8 cellular contexts compared by ENCODE assay signal in genomic region chr15:100873029-100873677, GRCh38. TPM values are rescaled to one million over a fixed set of nuclear protein-coding genes. Genes with fewer than 3 reads are reported as not detected.
DNase-seq lines count a peak whose midpoint lies in the region; ATAC-seq, FAIRE-seq and TF ChIP-seq lines count a peak whose summit lies in the region.

No MANE protein-coding gene starts in this region.

- no peak overlapping the region for H3K9ac ChIP-seq in H1 (replicated peaks in 1 of 4; ENCODE audit: extremely low read depth in 1 of 4, low read depth in 3 of 4, low read length in 3 of 4)
- H3K9ac ChIP-seq in mesenchymal stem cell (ENCODE audit: low read length), result no peak overlapping the region

- 0 out of 2 replicates have a peak overlapping the region, but pooled peaks have one; percentile 65 for H2AFZ ChIP-seq in H1 (ENCODE audit: low read length)
- H2AFZ ChIP-seq in mesenchymal stem cell (ENCODE audit: low read depth, low read length), result no peak overlapping the region

- H4K5ac ChIP-seq in H1 (ENCODE audit: insufficient read length, low read depth, low read length), result no peak overlapping the region

- H3K4ac ChIP-seq in H1 (replicated peaks; ENCODE audit: insufficient read length, low read depth, low read length) (no peak overlapping the region), mesenchymal stem cell (ENCODE audit: low read depth in 1 of 2, low read length in 2 of 2) (no peak overlapping the region)

- H3K27ac ChIP-seq in WERI-Rb-1 (no peak overlapping the region), H1 (ENCODE audit: low read depth, low read length) (no peak overlapping the region), mesenchymal stem cell (ENCODE audit: low read length, poor library complexity, severe bottlenecking) (no peak overlapping the region), thoracic aorta (no peak overlapping the region)

- H3K23me2 ChIP-seq in H1 (ENCODE audit: low read depth, low read length), result no peaks in the 10 kb centered on the region

- H3K36me3 ChIP-seq in WERI-Rb-1 (no peaks in the 10 kb centered on the region), H1 (ENCODE audit: control insufficient read depth in 2 of 4, insufficient read depth in 4 of 4, low read length in 3 of 4) (no peaks in the 10 kb centered on the region), mesenchymal stem cell (ENCODE audit: control insufficient read depth in 1 of 2, insufficient read depth in 2 of 2, low read depth in 1 of 2, low read length in 2 of 2) (no peaks in the 10 kb centered on the region), thoracic aorta (no peaks in the 10 kb centered on the region)

- H3K4me2 ChIP-seq in H1 (ENCODE audit: insufficient read depth in 1 of 2, low read depth in 2 of 2, low read length in 2 of 2) (no peak overlapping the region), mesenchymal stem cell (ENCODE audit: low read length, poor library complexity, severe bottlenecking) (no peak overlapping the region)

- H3K56ac ChIP-seq in H1 (replicated peaks; ENCODE audit: insufficient read length, low read depth, low read length), result no peak overlapping the region

- TF ChIP-seq CTCF in WERI-Rb-1 (IDR thresholded peaks at IDR 0.05; ENCODE audit: low read depth, low read length) (peak; percentile 75), H1 (IDR thresholded peaks at IDR 0.05; ENCODE audit: control extremely low read depth in 1 of 3, insufficient read depth in 1 of 3, low read depth in 1 of 3, low read length in 3 of 3) (peak in 2 of 3 experiments; percentile 80 to 88; a peak in 3 of 4 replicates), thoracic aorta (IDR thresholded peaks at IDR 0.05) (peak; percentile 88)

- no peak overlapping the region for H2BK15ac ChIP-seq in H1 (ENCODE audit: low read length)
- H2BK15ac ChIP-seq in mesenchymal stem cell (ENCODE audit: low read depth, poor library complexity, severe bottlenecking), result no peak overlapping the region

- no peak for TF ChIP-seq POLR2A in H1 (IDR thresholded peaks at IDR 0.05; ENCODE audit: control extremely low read depth in 1 of 2, low read depth in 2 of 2, low read length in 2 of 2)

- no peak overlapping the region for H3K18ac ChIP-seq in H1 (ENCODE audit: extremely low read depth, low read length)
- no peak overlapping the region for H3K18ac ChIP-seq in mesenchymal stem cell (ENCODE audit: low read depth in 1 of 2, low read length in 2 of 2)

- peak; percentile 87 for FAIRE-seq in H1 (lab: Jason Lieb, UNC)

- H2BK12ac ChIP-seq in H1 (ENCODE audit: low read depth, low read length) (no peak overlapping the region), mesenchymal stem cell (ENCODE audit: low read length in 2 of 2) (no peak overlapping the region)

- no peak overlapping the region for H2BK120ac ChIP-seq in H1 (replicated peaks; ENCODE audit: low read depth, low read length)
- no peak overlapping the region for H2BK120ac ChIP-seq in mesenchymal stem cell (ENCODE audit: low read depth, low read length)

- H3K79me2 ChIP-seq in H1 (ENCODE audit: control insufficient read depth in 1 of 2, insufficient read depth in 2 of 2, low read length in 2 of 2), result no peaks in the 10 kb centered on the region

- POLR2A ChIA-PET in H1 (lab: Charles Lee; ENCODE audit: partially characterized antibody), result interaction anchor here (0.6 kb wide), 1 partner anchor 121 kb away, joined by 3 read pairs; no protein-coding TSS in a partner anchor

- H2BK5ac ChIP-seq in H1 (ENCODE audit: low read depth, low read length) (no peak overlapping the region), mesenchymal stem cell (ENCODE audit: low read depth, low read length, poor library complexity, severe bottlenecking) (no peak overlapping the region)

- no peak overlapping the region for H2AK5ac ChIP-seq in H1 (ENCODE audit: low read depth, low read length)
- H2AK5ac ChIP-seq in mesenchymal stem cell (ENCODE audit: low read length, severe bottlenecking), result no peak overlapping the region

- no peak overlapping the region for H4K8ac ChIP-seq in H1 (ENCODE audit: extremely low read depth, insufficient read depth, low read length)
- H4K8ac ChIP-seq in mesenchymal stem cell (ENCODE audit: low read length), result no peak overlapping the region

- H3K14ac ChIP-seq in H1 (ENCODE audit: insufficient read length) (no peak overlapping the region), mesenchymal stem cell (ENCODE audit: low read length in 2 of 2) (no peak overlapping the region)

- no peaks in the 10 kb centered on the region for H4K20me1 ChIP-seq in H1 (replicated peaks in 1 of 2; ENCODE audit: control insufficient read depth in 1 of 2, insufficient read depth in 2 of 2, low read length in 2 of 2)

- TF ChIP-seq RAD21 in H1 (IDR thresholded peaks at IDR 0.05 in 1 of 2, conservative IDR thresholded peaks at IDR 0.05 in 1 of 2; ENCODE audit: low read depth in 2 of 2, low read length in 2 of 2), result peak; percentile 71 to 77

- no peak overlapping the region for H4K91ac ChIP-seq in H1 (replicated peaks; ENCODE audit: insufficient read length, low read length)
- no peak overlapping the region for H4K91ac ChIP-seq in mesenchymal stem cell (ENCODE audit: low read length)

- H3K79me1 ChIP-seq in H1 (ENCODE audit: low read depth, low read length) (no peaks in the 10 kb centered on the region; the same call in 1 of the 2 replicates), mesenchymal stem cell (replicated peaks; ENCODE audit: low read length, poor library complexity, severe bottlenecking) (no peaks in the 10 kb centered on the region)

- H3K9me3 ChIP-seq in WERI-Rb-1 (ENCODE audit: severe bottlenecking) (peaks cover 2% of the 10 kb centered on the region), H1 (ENCODE audit: insufficient read depth in 2 of 2, low read depth in 1 of 2, low read length in 1 of 2) (no peaks in the 10 kb centered on the region), mesenchymal stem cell (ENCODE audit: control insufficient read depth, low read length) (peaks cover 6% of the 10 kb centered on the region), thoracic aorta (no peaks in the 10 kb centered on the region)

- DNase-seq in NK-92 treated with Interleukin-12 subunit alpha and Interleukin-12 subunit beta, amount 100 ng/mL, for 24 hours (lab: John Stamatoyannopoulos, UW), result peak; percentile 33
- DNase-seq in NK-92 (lab: John Stamatoyannopoulos, UW; ENCODE audit: unreplicated experiment) (no peak), NCI-H2171 treated with DMSO at 0.1 percent for 48 hours (lab: John Stamatoyannopoulos, UW) (peak; percentile 69), WERI-Rb-1 (peak; percentile 76), H1 (ENCODE audit: low read depth in 1 of 2, low spot score in 2 of 2) (peak in 1 of 2 experiments; percentile 74), mesenchymal stem cell (peak; percentile 86), thoracic aorta (ENCODE audit: low spot score) (peak; percentile 28)

- no peaks in the 10 kb centered on the region for H3K27me3 ChIP-seq in WERI-Rb-1 (ENCODE audit: insufficient read depth, low read depth, severe bottlenecking)
- H3K27me3 ChIP-seq in H1 (replicated peaks in 1 of 4; ENCODE audit: control insufficient read depth in 3 of 4, extremely low read depth in 1 of 4, insufficient read depth in 3 of 4, low read length in 3 of 4), result peaks cover 0 to 11% (median 8%) of the 10 kb centered on the region in 4 experiments; a peak in 6 of 7 replicates
- peaks cover 0 to 53% of the 10 kb centered on the region in 2 experiments for H3K27me3 ChIP-seq in mesenchymal stem cell (ENCODE audit: control insufficient read depth in 1 of 2, insufficient read depth in 1 of 2, low read length in 2 of 2)
- no peaks in the 10 kb centered on the region for H3K27me3 ChIP-seq in thoracic aorta (replicated peaks; ENCODE audit: insufficient read depth)

- peaks cover 0 to 6% (median 3%) of the 10 kb centered on the region in 4 experiments; a peak in 2 of 7 replicates for H3K4me1 ChIP-seq in H1 (replicated peaks in 1 of 4; ENCODE audit: control insufficient read depth in 3 of 4, insufficient read depth in 4 of 4, low read length in 3 of 4)
- no peaks in the 10 kb centered on the region for H3K4me1 ChIP-seq in mesenchymal stem cell (ENCODE audit: control insufficient read depth, insufficient read depth, low read depth, low read length)
- H3K4me1 ChIP-seq in thoracic aorta (ENCODE audit: control insufficient read depth in 1 of 2, low read depth in 2 of 2), result no peaks in the 10 kb centered on the region

- 44% methylated on average over 2 of the region's 2 CpGs; no CpG with 5 or more reads in 1 of the 2 experiments for whole genome bisulfite sequencing in H1 (ENCODE audit: extremely low coverage in 1 of 2, insufficient coverage in 1 of 2, insufficient read length in 1 of 2, insufficient replicate concordance in 2 of 2, low coverage in 1 of 2, low lambda C conversion rate in 2 of 2, missing lambda C conversion rate in 1 of 2), 2 experiments
- 73% methylated on average over 1 of the region's 2 CpGs for WGBS in mesenchymal stem cell

- CTCF ChIA-PET in H1 (lab: Charles Lee; ENCODE audit: partially characterized antibody), result interaction anchor here (0.5 to 9.1 kb wide), 71 partner anchors 9 to 530 kb away, joined by 3 to 95 read pairs (median 5); partner anchors contain the start of gene ASB7

- no peak overlapping the region; the same call in 1 of the 2 replicates for H2BK20ac ChIP-seq in H1 (ENCODE audit: low read length)

- H3K23ac ChIP-seq in H1 (ENCODE audit: insufficient read length), result no peak overlapping the region
- no peak overlapping the region for H3K23ac ChIP-seq in mesenchymal stem cell (ENCODE audit: low read length in 2 of 2)

- TF ChIP-seq EP300 in H1 (IDR thresholded peaks at IDR 0.05; ENCODE audit: borderline replicate concordance in 1 of 2, low read depth in 2 of 2, low read length in 2 of 2), result no peak

- ATAC-seq in HG02759 (IDR thresholded peaks at IDR 0.05; ENCODE audit: unreplicated experiment) (peak; percentile 57), thoracic aorta (ENCODE audit: insufficient number of reproducible peaks, low FRiP score, low read depth) (no peak)

- no peak overlapping the region for H3K4me3 ChIP-seq in WERI-Rb-1 (ENCODE audit: low read depth, low read length)
- no peak overlapping the region for H3K4me3 ChIP-seq in H1 (ENCODE audit: extremely low read depth in 1 of 4, insufficient read depth in 2 of 4, low read depth in 3 of 4, low read length in 4 of 4)
- H3K4me3 ChIP-seq in mesenchymal stem cell (ENCODE audit: insufficient read depth in 1 of 2, low read depth in 1 of 2, low read length in 2 of 2), result no peak overlapping the region
- H3K4me3 ChIP-seq in thoracic aorta, result no peak overlapping the region

RNA-seq across cellular contexts. Expression of gene ALDH1A3, which starts 6.5 kb away (rescaled TPM):
- 5.5 and 5.7 TPM in 2 replicates for total RNA-seq in H1 (2021; fragmentation: NEBNext Ultra II Directional; extraction: Animal tissue kit (Norgen Biotek cat#: 25700))
- polyA plus RNA-seq in H1 (2011; rRNA removed), result 2.2 and 2.5 TPM in 2 replicates
- 3.3 TPM for polyA plus RNA-seq in H1 (2011; cell fraction: cytosol; rRNA removed)
- polyA plus RNA-seq in H1 (2011; cell fraction: nucleus; rRNA removed), result 3.8 TPM
- polyA plus RNA-seq in H1 (2012, experiment 1 of 2), result 4.0 to 4.8 TPM (median 4.4 TPM) in 4 replicates
- 0.67 TPM for polyA plus RNA-seq in H1 (2012, experiment 2 of 2)
- polyA plus RNA-seq in H1 (2013, experiment 1 of 2), result 3.2 TPM
- 4.1 TPM for polyA plus RNA-seq in H1 (2013, experiment 2 of 2)
- 2.0 and 4.1 TPM in 2 replicates for polyA minus RNA-seq in H1 (2011; rRNA and poly(A)+ RNA removed)
- polyA minus RNA-seq in H1 (2011; cell fraction: cytosol; rRNA and poly(A)+ RNA removed), result 4.7 TPM
- 6.1 TPM for polyA minus RNA-seq in H1 (2011; cell fraction: nucleus; rRNA and poly(A)+ RNA removed)
- 14.8 TPM for polyA plus RNA-seq in mesenchymal stem cell (2013, experiment 1 of 2)
- 15.4 TPM for polyA plus RNA-seq in mesenchymal stem cell (2013, experiment 2 of 2)
- 10 to 100 TPM in 1 of 2 donors, 1 to 10 TPM in 1; 3.2 to 21.8 TPM for total RNA-seq in thoracic aorta

RNA-seq across cellular contexts. Expression of gene LRRK1, which starts 46.0 kb away (rescaled TPM):
- 3.4 and 3.6 TPM in 2 replicates for total RNA-seq in H1 (2021; fragmentation: NEBNext Ultra II Directional; extraction: Animal tissue kit (Norgen Biotek cat#: 25700))
- 1.2 and 1.9 TPM in 2 replicates for polyA plus RNA-seq in H1 (2011; rRNA removed)
- polyA plus RNA-seq in H1 (2011; cell fraction: cytosol; rRNA removed), result 1.2 TPM
- 3.1 TPM for polyA plus RNA-seq in H1 (2011; cell fraction: nucleus; rRNA removed)
- polyA plus RNA-seq in H1 (2012, experiment 1 of 2), result 1.8 to 2.6 TPM (median 1.9 TPM) in 4 replicates
- polyA plus RNA-seq in H1 (2012, experiment 2 of 2), result 0.97 TPM
- polyA plus RNA-seq in H1 (2013, experiment 1 of 2), result 1.5 TPM
- polyA plus RNA-seq in H1 (2013, experiment 2 of 2), result 1.3 TPM
- 1.5 and 2.1 TPM in 2 replicates for polyA minus RNA-seq in H1 (2011; rRNA and poly(A)+ RNA removed)
- 2.3 TPM for polyA minus RNA-seq in H1 (2011; cell fraction: cytosol; rRNA and poly(A)+ RNA removed)
- 3.8 TPM for polyA minus RNA-seq in H1 (2011; cell fraction: nucleus; rRNA and poly(A)+ RNA removed)
- polyA plus RNA-seq in mesenchymal stem cell (2013, experiment 1 of 2), result 1.8 TPM
- 1.5 TPM for polyA plus RNA-seq in mesenchymal stem cell (2013, experiment 2 of 2)
- total RNA-seq in thoracic aorta, result 10 to 100 TPM; 17.2 to 47.1 TPM
